Comparison of ENCODE assay signal across 8 cellular contexts in genomic region chr6:28943557-28944411, GRCh38. TPM values are rescaled to one million over a fixed set of nuclear protein-coding genes. Genes with fewer than 3 reads are reported as not detected.
DNase-seq lines count a peak whose midpoint lies in the region; ATAC-seq and TF ChIP-seq lines count a peak whose summit lies in the region.

No MANE protein-coding gene starts in this region.

- TF ChIP-seq CTCF in adrenal gland (IDR thresholded peaks at IDR 0.05), result no peak

- H3K27ac ChIP-seq in SK-N-MC (peak overlapping the region; percentile 84), adrenal gland (peak overlapping the region in 4 of 5 donors; percentile 11 to 83 (median 63)), urinary bladder (ENCODE audit: low read depth) (peak overlapping the region; percentile 46)

- DNase-seq in DMS 273 treated with DMSO at 0.1 percent for 48 hours (lab: John Stamatoyannopoulos, UW) (peak; percentile 76), Kasumi-1 (lab: John Stamatoyannopoulos, UW) (peak; percentile 66 to 76), SK-N-MC (ENCODE audit: low read depth, low spot score) (no peak), adrenal gland (peak; percentile 53 to 87 (median 64)), left cardiac atrium (peak; percentile 83), pons (ENCODE audit: low spot score) (peak; percentile 68)

- peak overlapping the region; percentile 88 for H3K9ac ChIP-seq in SK-N-MC (ENCODE audit: insufficient read length)

- H3K9me3 ChIP-seq in SK-N-MC (ENCODE audit: low read depth, low read length), result no peaks in the 10 kb centered on the region
- no peaks in the 10 kb centered on the region for H3K9me3 ChIP-seq in adrenal gland (replicated peaks in 1 of 3)

- H3K4me1 ChIP-seq in adrenal gland (replicated peaks in 1 of 2) (peaks cover 0 to 13% of the 10 kb centered on the region in 2 donors), urinary bladder (ENCODE audit: insufficient read depth) (peaks cover 1% of the 10 kb centered on the region)

- WGBS in adrenal gland, 4 donors, result 4 to 13% (median 8%) methylated on average over 32 to 33 of the region's 33 CpGs
- 3% methylated on average over 33 of the region's 33 CpGs for WGBS in urinary bladder

- peak; percentile 49 to 75 for ATAC-seq in left cardiac atrium
- no peak for ATAC-seq in GM21528 (IDR thresholded peaks at IDR 0.05; ENCODE audit: low FRiP score, unreplicated experiment)

- no peak for TF ChIP-seq POLR2A in adrenal gland (IDR thresholded peaks at IDR 0.05)

- no peaks in the 10 kb centered on the region for H3K27me3 ChIP-seq in adrenal gland

- intact Hi-C loops in adrenal gland (cut with DNase I) (loop anchor here (5.0 kb wide), 1 partner anchor 39 kb away; no protein-coding TSS in a partner anchor), left cardiac atrium (cut with DNase I) (loop anchor here (5.0 kb wide), 3 partner anchors 39 to 106 kb away; no protein-coding TSS in a partner anchor)

- H3K4me3 ChIP-seq in SK-N-MC (peak overlapping the region; percentile 91), adrenal gland (peak overlapping the region in 3 of 4 donors; percentile 14 to 60 (median 24)), urinary bladder (ENCODE audit: low read depth, low read length) (peak overlapping the region; percentile 40)

- H3K36me3 ChIP-seq in SK-N-MC (ENCODE audit: insufficient read depth, low read length) (no peaks in the 10 kb centered on the region), adrenal gland (replicated peaks in 1 of 2) (no peaks in the 10 kb centered on the region), urinary bladder (ENCODE audit: insufficient read depth) (no peaks in the 10 kb centered on the region)

RNA-seq across cellular contexts. Expression of gene TRIM27, which starts 20.0 kb away (rescaled TPM):
- total RNA-seq in adrenal gland (10 to 100 TPM; 38.3 to 67.4 (median 48.2) TPM), left cardiac atrium (10 to 100 TPM; 20.7 to 25.3 TPM), urinary bladder (73.3 TPM)
- polyA plus RNA-seq in adrenal gland (10 to 100 TPM; 40.4 to 54.6 (median 53.8) TPM), urinary bladder (35.0 TPM)

Comparison
In these comparisons a context has a peak if more than half of its experiments do, and no peak if none do; other contexts are left out.
1. H3K4me3 ChIP-seq: peak in every context shown above with its lines; median percentile 91 in SK-N-MC; 40 in urinary bladder; 24 in adrenal gland.